Comparison of ENCODE assay signal across 15 cellular contexts in the genomic region with DNA sequence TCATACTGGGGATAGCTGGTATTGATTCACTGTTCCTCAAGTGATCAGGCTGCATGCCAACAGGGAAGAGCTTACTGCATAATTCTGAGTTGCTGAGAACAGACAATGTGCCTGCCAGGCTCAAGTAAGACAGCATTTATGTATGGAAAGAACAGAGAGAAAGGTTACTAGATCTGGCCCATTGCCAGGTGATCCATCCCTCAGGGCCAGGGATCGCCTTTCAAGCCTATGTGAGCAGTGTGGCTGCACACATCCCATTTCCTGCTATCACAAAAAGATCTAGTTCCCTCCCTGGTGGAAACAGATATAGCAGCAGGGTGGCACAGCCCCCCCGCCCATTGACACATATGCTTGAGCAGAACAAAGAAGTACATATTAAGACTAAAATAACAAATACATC.
DNase-seq lines count a peak whose midpoint lies in the region; ATAC-seq and FAIRE-seq lines count a peak whose summit lies in the region.
"Had no signal": no experiment of that assay in that cellular context is flagged by ENCODE, and none has a peak within 500 bp of the region (broad histone marks: within the 10 kb centered on the region; RNA-seq: fewer than 3 reads in every experiment).

No MANE protein-coding gene starts in this region.

- no peaks in the 10 kb centered on the region for H3K9me3 Mint-ChIP-seq in activated T-helper 1 cell treated with anti-CD3 and anti-CD28 coated beads, Interleukin-12 subunit alpha, Interleukin-12 subunit beta, Interleukin-2, Interleukin-4 antibody, amounts not matched to agents 30 ng/mL and 10 ng/mL and 1 ng/mL, durations not matched to agents 14 hours and 24 hours and 36 hours

- DNase-seq in Right ventricle myocardium inferior (ENCODE audit: missing footprints) (peak; percentile 45), right cardiac atrium (no peak), NCI-H2029 treated with DMSO at 0.1 percent for 48 hours (lab: John Stamatoyannopoulos, UW) (peak; percentile 23), SW480 (ENCODE audit: low spot score) (peak; percentile 10), urothelium cell line (ENCODE audit: low spot score) (peak; percentile 26), Karpas-422 (no peak)
- no peak for DNase-seq in activated T-helper 1 cell treated with anti-CD3 and anti-CD28 coated beads, Interleukin-12 subunit alpha, Interleukin-12 subunit beta, Interleukin-2, Interleukin-4 antibody, amounts not matched to agents 30 ng/mL and 10 ng/mL and 1 ng/mL, durations not matched to agents 14 hours and 24 hours and 36 hours (ENCODE audit: low spot score)
- DNase-seq: activated CD4-positive, alpha-beta T cell treated with anti-CD3 and anti-CD28 coated beads, Interleukin-2, amount 50 U/mL, for 4 hours; NCI-H526; uterus had no signal

- no peak overlapping the region for H3K4me2 ChIP-seq in Karpas-422 (ENCODE audit: low read depth, low read length, poor library complexity, severe bottlenecking)

- H3K27ac Mint-ChIP-seq in activated T-helper 1 cell treated with anti-CD3 and anti-CD28 coated beads, Interleukin-12 subunit alpha, Interleukin-12 subunit beta, Interleukin-2, Interleukin-4 antibody, amounts not matched to agents 30 ng/mL and 10 ng/mL and 1 ng/mL, durations not matched to agents 14 hours and 24 hours and 36 hours, result no peak overlapping the region
- H3K27ac Mint-ChIP-seq: mesothelial cell of epicardium had no signal

- intact Hi-C loops in Right ventricle myocardium inferior (cut with DNase I) (no loop called here), right cardiac atrium (cut with DNase I) (no loop called here)
- intact Hi-C loops in activated T-helper 1 cell treated with anti-CD3 and anti-CD28 coated beads, Interleukin-12 subunit alpha, Interleukin-12 subunit beta, Interleukin-2, Interleukin-4 antibody, amounts not matched to agents 30 ng/mL and 10 ng/mL and 1 ng/mL, durations not matched to agents 14 hours and 24 hours and 36 hours (cut with micrococcal nuclease), result no loop called here

- H3K36me3 Mint-ChIP-seq in activated T-helper 1 cell treated with anti-CD3 and anti-CD28 coated beads, Interleukin-12 subunit alpha, Interleukin-12 subunit beta, Interleukin-2, Interleukin-4 antibody, amounts not matched to agents 30 ng/mL and 10 ng/mL and 1 ng/mL, durations not matched to agents 14 hours and 24 hours and 36 hours (ENCODE audit: low read depth), result no peaks in the 10 kb centered on the region
- H3K36me3 Mint-ChIP-seq: mesothelial cell of epicardium had no signal

- H2AFZ ChIP-seq in Karpas-422 (ENCODE audit: low read length), result no peak overlapping the region
- H2AFZ ChIP-seq: parathyroid adenoma had no signal

- no peaks in the 10 kb centered on the region for H3K79me2 ChIP-seq in Karpas-422 (ENCODE audit: low read length)
- H3K79me2 ChIP-seq: parathyroid adenoma had no signal

- no peak overlapping the region for H3K9ac ChIP-seq in Karpas-422 (ENCODE audit: low read length)
- H3K9ac ChIP-seq: parathyroid adenoma had no signal

- H3K4me1 ChIP-seq in right cardiac atrium (ENCODE audit: control insufficient read depth, insufficient read depth, low read length) (no peaks in the 10 kb centered on the region), Karpas-422 (ENCODE audit: low read length) (no peaks in the 10 kb centered on the region)
- H3K4me1 ChIP-seq: parathyroid adenoma, uterus had no signal

- H3K9me3 ChIP-seq in right cardiac atrium (ENCODE audit: control insufficient read depth, low read length), result no peaks in the 10 kb centered on the region
- no peaks in the 10 kb centered on the region for H3K9me3 ChIP-seq in Karpas-422 (ENCODE audit: low read length)
- H3K9me3 ChIP-seq: uterus had no signal

- H3K4me3 Mint-ChIP-seq in activated T-helper 1 cell treated with anti-CD3 and anti-CD28 coated beads, Interleukin-12 subunit alpha, Interleukin-12 subunit beta, Interleukin-2, Interleukin-4 antibody, amounts not matched to agents 30 ng/mL and 10 ng/mL and 1 ng/mL, durations not matched to agents 14 hours and 24 hours and 36 hours, result no peak overlapping the region
- H3K4me3 Mint-ChIP-seq: mesothelial cell of epicardium had no signal

- H3K4me1 Mint-ChIP-seq in activated T-helper 1 cell treated with anti-CD3 and anti-CD28 coated beads, Interleukin-12 subunit alpha, Interleukin-12 subunit beta, Interleukin-2, Interleukin-4 antibody, amounts not matched to agents 30 ng/mL and 10 ng/mL and 1 ng/mL, durations not matched to agents 14 hours and 24 hours and 36 hours (ENCODE audit: low read depth), result no peaks in the 10 kb centered on the region

- H3K36me3 ChIP-seq in Karpas-422 (ENCODE audit: insufficient read depth, low read length), result no peaks in the 10 kb centered on the region
- H3K36me3 ChIP-seq: uterus had no signal

- ATAC-seq in Right ventricle myocardium inferior (no peak), right cardiac atrium (no peak), HG02852 (IDR thresholded peaks at IDR 0.05; ENCODE audit: unreplicated experiment) (no peak)
- ATAC-seq: HepG2 had no signal

- H4K20me1 ChIP-seq in Karpas-422 (ENCODE audit: insufficient read depth, low read depth, low read length), result no peaks in the 10 kb centered on the region

- H3K27me3 ChIP-seq in right cardiac atrium (ENCODE audit: control insufficient read depth, insufficient read depth) (no peaks in the 10 kb centered on the region), Karpas-422 (ENCODE audit: low read length) (no peaks in the 10 kb centered on the region)
- H3K27me3 ChIP-seq: uterus had no signal

- no peaks in the 10 kb centered on the region for H3K27me3 Mint-ChIP-seq in activated T-helper 1 cell treated with anti-CD3 and anti-CD28 coated beads, Interleukin-12 subunit alpha, Interleukin-12 subunit beta, Interleukin-2, Interleukin-4 antibody, amounts not matched to agents 30 ng/mL and 10 ng/mL and 1 ng/mL, durations not matched to agents 14 hours and 24 hours and 36 hours (ENCODE audit: insufficient read depth)

- H3K4me3 ChIP-seq in right cardiac atrium (ENCODE audit: low read length) (no peak overlapping the region), Karpas-422 (ENCODE audit: low read length) (no peak overlapping the region)
- H3K4me3 ChIP-seq: uterus had no signal

- H3K27ac ChIP-seq in right cardiac atrium (ENCODE audit: low read length) (no peak overlapping the region), Karpas-422 (ENCODE audit: low read length) (no peak overlapping the region)
- H3K27ac ChIP-seq: parathyroid adenoma, uterus had no signal

- FAIRE-seq in urothelium cell line (lab: Jason Lieb, UNC), result no peak
- FAIRE-seq: G401.6, HepG2 had no signal

- no peaks in the 10 kb centered on the region for H3K9me2 ChIP-seq in Karpas-422 (replicated peaks; ENCODE audit: insufficient read depth, low read length)

- WGBS in right cardiac atrium, result 66% methylated on average over 2 of the region's 2 CpGs

Comparison
In these comparisons a context has a peak if more than half of its experiments do, and no peak if none do; other contexts are left out.
1. DNase-seq: peak in Right ventricle myocardium inferior (single experiment), NCI-H2029 treated with DMSO at 0.1 percent for 48 hours (single experiment), SW480 (single experiment) and urothelium cell line (single experiment); none in right cardiac atrium (0 of 3), Karpas-422 (single experiment) and activated T-helper 1 cell treated with anti-CD3 and anti-CD28 coated beads, Interleukin-12 subunit alpha, Interleukin-12 subunit beta, Interleukin-2, Interleukin-4 antibody, amounts not matched to agents 30 ng/mL and 10 ng/mL and 1 ng/mL, durations not matched to agents 14 hours and 24 hours and 36 hours (single experiment).